1 cellular context compared by ENCODE assay signal in the genomic region with DNA sequence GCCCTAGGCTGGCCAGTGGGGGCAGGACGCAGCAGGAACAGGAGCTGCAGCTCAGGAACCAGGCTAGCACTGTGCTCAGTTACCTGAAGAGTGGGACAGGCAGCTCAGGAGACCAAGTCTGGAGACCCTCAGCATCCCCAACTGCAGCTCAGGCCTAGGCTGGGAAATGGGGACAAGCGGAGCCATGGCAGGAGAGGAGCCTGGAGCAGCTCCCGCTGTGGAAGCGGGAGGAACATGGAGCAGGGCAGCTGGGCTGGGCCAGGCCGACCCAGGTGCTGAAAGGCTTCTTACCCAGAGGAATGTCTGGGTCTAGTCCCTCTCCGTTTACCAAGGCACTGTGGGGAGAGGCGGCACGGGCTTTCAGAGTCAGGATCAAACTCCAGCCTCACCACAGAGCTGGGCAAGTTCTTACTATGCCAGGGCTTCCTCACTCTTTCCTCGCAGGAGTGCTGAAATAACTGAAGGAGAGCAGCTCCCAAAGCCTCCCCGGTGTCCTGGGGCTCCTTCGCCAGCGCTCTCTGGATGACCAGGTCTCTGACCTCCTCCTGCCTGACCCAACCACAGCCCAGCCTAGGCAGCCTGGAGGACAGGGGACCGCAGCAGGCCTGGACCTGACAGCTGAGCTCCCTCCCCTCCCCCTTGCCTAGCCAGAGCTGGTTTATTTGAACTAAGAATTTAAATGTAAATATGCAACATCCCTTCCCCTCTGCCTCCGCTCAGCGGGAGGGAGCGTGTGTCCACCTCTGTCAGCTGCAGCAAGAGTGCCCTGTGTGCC.
TF ChIP-seq lines count a peak whose summit lies in the region.

No MANE protein-coding gene starts in this region.

TF ChIP-seq in HepG2, 621 proteins besides CTCF, POLR2A, EP300 and RAD21 (continued from another document and continues in another):
- TF ChIP-seq, protein P1, sequence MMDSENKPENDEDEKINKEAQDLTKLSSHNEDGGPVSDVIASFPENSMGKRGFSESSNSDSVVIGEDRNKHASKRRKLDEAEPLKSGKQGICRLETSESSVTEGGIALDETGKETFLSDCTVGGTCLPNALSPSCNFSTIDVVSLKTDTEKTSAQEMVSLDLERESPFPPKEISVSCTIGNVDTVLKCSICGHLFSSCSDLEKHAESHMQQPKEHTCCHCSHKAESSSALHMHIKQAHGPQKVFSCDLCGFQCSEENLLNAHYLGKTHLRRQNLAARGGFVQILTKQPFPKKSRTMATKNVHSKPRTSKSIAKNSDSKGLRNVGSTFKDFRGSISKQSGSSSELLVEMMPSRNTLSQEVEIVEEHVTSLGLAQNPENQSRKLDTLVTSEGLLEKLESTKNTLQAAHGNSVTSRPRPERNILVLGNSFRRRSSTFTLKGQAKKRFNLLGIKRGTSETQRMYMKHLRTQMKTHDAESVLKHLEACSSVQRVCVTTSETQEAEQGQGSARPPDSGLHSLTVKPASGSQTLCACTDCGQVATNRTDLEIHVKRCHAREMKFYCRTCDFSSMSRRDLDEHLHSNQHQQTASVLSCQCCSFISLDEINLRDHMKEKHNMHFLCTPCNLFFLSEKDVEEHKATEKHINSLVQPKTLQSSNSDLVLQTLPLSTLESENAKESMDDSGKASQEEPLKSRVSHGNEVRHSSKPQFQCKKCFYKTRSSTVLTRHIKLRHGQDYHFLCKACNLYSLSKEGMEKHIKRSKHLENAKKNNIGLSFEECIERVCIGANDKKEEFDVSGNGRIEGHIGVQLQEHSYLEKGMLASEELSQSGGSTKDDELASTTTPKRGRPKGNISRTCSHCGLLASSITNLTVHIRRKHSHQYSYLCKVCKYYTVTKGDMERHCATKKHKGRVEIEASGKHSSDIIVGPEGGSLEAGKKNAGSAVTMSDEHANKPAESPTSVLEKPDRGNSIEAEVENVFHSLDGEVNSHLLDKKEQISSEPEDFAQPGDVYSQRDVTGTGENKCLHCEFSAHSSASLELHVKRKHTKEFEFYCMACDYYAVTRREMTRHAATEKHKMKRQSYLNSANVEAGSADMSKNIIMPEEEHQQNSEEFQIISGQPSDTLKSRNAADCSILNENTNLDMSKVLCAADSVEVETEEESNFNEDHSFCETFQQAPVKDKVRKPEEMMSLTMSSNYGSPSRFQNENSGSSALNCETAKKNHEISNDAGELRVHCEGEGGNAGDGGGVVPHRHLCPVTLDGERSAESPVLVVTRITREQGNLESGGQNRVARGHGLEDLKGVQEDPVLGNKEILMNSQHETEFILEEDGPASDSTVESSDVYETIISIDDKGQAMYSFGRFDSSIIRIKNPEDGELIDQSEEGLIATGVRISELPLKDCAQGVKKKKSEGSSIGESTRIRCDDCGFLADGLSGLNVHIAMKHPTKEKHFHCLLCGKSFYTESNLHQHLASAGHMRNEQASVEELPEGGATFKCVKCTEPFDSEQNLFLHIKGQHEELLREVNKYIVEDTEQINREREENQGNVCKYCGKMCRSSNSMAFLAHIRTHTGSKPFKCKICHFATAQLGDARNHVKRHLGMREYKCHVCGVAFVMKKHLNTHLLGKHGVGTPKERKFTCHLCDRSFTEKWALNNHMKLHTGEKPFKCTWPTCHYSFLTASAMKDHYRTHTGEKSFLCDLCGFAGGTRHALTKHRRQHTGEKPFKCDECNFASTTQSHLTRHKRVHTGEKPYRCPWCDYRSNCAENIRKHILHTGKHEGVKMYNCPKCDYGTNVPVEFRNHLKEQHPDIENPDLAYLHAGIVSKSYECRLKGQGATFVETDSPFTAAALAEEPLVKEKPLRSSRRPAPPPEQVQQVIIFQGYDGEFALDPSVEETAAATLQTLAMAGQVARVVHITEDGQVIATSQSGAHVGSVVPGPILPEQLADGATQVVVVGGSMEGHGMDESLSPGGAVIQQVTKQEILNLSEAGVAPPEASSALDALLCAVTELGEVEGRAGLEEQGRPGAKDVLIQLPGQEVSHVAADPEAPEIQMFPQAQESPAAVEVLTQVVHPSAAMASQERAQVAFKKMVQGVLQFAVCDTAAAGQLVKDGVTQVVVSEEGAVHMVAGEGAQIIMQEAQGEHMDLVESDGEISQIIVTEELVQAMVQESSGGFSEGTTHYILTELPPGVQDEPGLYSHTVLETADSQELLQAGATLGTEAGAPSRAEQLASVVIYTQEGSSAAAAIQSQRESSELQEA (CRISPR knock-in tag; IDR thresholded peaks at IDR 0.05; ENCODE audit: not compliant biosample characterization), result no peak
- peak; percentile 60 for TF ChIP-seq FOSL2 (CRISPR knock-in tag; IDR thresholded peaks at IDR 0.05)
- TF ChIP-seq, protein P2, sequence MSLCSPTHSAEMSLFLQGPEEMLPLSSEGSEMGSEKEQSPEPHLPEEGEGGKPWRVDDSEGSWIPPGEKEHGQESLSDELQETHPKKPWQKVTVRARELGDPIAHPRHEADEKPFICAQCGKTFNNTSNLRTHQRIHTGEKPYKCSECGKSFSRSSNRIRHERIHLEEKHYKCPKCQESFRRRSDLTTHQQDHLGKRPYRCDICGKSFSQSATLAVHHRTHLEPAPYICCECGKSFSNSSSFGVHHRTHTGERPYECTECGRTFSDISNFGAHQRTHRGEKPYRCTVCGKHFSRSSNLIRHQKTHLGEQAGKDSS (CRISPR knock-in tag; IDR thresholded peaks at IDR 0.05; ENCODE audit: borderline replicate concordance, low read depth), result peak; percentile 58; the same call in 1 of the 2 replicates
- TF ChIP-seq ZNF772 (CRISPR knock-in tag; IDR thresholded peaks at IDR 0.05), result 0 out of 2 replicates have a peak, but pooled peaks have one; percentile 23
- TF ChIP-seq BRD4 (CRISPR knock-in tag; IDR thresholded peaks at IDR 0.05), result peak; percentile 10; the same call in 1 of the 2 replicates
- TF ChIP-seq POGZ (CRISPR knock-in tag; IDR thresholded peaks at IDR 0.05), result peak; percentile 43; the same call in 1 of the 2 replicates
- TF ChIP-seq ZBTB38 (CRISPR knock-in tag; IDR thresholded peaks at IDR 0.05), result no peak
- TF ChIP-seq TOE1 (CRISPR knock-in tag; IDR thresholded peaks at IDR 0.05), result 0 out of 2 replicates have a peak, but pooled peaks have one; percentile 36
- TF ChIP-seq ZNF674 (CRISPR knock-in tag; IDR thresholded peaks at IDR 0.05; ENCODE audit: low read depth), result no peak
- no peak; the same call in 1 of the 2 replicates for TF ChIP-seq ZNF350 (CRISPR knock-in tag; IDR thresholded peaks at IDR 0.05; ENCODE audit: borderline replicate concordance, low read depth)
- TF ChIP-seq ZSCAN12 (CRISPR knock-in tag; IDR thresholded peaks at IDR 0.05), result no peak
- TF ChIP-seq ZNF747 (CRISPR knock-in tag; IDR thresholded peaks at IDR 0.05; ENCODE audit: borderline replicate concordance), result peak; percentile 72; the same call in 1 of the 2 replicates
- peak; percentile 44; the same call in 1 of the 2 replicates for TF ChIP-seq HOXA5 (CRISPR knock-in tag; IDR thresholded peaks at IDR 0.05)
- TF ChIP-seq KMT2B (CRISPR knock-in tag; IDR thresholded peaks at IDR 0.05), result no peak; the same call in 1 of the 2 replicates
- TF ChIP-seq ZNF572 (CRISPR knock-in tag; IDR thresholded peaks at IDR 0.05), result no peak
- TF ChIP-seq, protein P3, sequence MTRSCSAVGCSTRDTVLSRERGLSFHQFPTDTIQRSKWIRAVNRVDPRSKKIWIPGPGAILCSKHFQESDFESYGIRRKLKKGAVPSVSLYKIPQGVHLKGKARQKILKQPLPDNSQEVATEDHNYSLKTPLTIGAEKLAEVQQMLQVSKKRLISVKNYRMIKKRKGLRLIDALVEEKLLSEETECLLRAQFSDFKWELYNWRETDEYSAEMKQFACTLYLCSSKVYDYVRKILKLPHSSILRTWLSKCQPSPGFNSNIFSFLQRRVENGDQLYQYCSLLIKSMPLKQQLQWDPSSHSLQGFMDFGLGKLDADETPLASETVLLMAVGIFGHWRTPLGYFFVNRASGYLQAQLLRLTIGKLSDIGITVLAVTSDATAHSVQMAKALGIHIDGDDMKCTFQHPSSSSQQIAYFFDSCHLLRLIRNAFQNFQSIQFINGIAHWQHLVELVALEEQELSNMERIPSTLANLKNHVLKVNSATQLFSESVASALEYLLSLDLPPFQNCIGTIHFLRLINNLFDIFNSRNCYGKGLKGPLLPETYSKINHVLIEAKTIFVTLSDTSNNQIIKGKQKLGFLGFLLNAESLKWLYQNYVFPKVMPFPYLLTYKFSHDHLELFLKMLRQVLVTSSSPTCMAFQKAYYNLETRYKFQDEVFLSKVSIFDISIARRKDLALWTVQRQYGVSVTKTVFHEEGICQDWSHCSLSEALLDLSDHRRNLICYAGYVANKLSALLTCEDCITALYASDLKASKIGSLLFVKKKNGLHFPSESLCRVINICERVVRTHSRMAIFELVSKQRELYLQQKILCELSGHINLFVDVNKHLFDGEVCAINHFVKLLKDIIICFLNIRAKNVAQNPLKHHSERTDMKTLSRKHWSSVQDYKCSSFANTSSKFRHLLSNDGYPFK (CRISPR knock-in tag; IDR thresholded peaks at IDR 0.05; ENCODE audit: borderline replicate concordance), result no peak
- no peak for TF ChIP-seq SUZ12 (IDR thresholded peaks at IDR 0.05; ENCODE audit: low read depth, low read length)
- TF ChIP-seq, protein P4, sequence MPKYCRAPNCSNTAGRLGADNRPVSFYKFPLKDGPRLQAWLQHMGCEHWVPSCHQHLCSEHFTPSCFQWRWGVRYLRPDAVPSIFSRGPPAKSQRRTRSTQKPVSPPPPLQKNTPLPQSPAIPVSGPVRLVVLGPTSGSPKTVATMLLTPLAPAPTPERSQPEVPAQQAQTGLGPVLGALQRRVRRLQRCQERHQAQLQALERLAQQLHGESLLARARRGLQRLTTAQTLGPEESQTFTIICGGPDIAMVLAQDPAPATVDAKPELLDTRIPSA (CRISPR knock-in tag; IDR thresholded peaks at IDR 0.05; ENCODE audit: borderline replicate concordance), result no peak
- TF ChIP-seq, protein P5, sequence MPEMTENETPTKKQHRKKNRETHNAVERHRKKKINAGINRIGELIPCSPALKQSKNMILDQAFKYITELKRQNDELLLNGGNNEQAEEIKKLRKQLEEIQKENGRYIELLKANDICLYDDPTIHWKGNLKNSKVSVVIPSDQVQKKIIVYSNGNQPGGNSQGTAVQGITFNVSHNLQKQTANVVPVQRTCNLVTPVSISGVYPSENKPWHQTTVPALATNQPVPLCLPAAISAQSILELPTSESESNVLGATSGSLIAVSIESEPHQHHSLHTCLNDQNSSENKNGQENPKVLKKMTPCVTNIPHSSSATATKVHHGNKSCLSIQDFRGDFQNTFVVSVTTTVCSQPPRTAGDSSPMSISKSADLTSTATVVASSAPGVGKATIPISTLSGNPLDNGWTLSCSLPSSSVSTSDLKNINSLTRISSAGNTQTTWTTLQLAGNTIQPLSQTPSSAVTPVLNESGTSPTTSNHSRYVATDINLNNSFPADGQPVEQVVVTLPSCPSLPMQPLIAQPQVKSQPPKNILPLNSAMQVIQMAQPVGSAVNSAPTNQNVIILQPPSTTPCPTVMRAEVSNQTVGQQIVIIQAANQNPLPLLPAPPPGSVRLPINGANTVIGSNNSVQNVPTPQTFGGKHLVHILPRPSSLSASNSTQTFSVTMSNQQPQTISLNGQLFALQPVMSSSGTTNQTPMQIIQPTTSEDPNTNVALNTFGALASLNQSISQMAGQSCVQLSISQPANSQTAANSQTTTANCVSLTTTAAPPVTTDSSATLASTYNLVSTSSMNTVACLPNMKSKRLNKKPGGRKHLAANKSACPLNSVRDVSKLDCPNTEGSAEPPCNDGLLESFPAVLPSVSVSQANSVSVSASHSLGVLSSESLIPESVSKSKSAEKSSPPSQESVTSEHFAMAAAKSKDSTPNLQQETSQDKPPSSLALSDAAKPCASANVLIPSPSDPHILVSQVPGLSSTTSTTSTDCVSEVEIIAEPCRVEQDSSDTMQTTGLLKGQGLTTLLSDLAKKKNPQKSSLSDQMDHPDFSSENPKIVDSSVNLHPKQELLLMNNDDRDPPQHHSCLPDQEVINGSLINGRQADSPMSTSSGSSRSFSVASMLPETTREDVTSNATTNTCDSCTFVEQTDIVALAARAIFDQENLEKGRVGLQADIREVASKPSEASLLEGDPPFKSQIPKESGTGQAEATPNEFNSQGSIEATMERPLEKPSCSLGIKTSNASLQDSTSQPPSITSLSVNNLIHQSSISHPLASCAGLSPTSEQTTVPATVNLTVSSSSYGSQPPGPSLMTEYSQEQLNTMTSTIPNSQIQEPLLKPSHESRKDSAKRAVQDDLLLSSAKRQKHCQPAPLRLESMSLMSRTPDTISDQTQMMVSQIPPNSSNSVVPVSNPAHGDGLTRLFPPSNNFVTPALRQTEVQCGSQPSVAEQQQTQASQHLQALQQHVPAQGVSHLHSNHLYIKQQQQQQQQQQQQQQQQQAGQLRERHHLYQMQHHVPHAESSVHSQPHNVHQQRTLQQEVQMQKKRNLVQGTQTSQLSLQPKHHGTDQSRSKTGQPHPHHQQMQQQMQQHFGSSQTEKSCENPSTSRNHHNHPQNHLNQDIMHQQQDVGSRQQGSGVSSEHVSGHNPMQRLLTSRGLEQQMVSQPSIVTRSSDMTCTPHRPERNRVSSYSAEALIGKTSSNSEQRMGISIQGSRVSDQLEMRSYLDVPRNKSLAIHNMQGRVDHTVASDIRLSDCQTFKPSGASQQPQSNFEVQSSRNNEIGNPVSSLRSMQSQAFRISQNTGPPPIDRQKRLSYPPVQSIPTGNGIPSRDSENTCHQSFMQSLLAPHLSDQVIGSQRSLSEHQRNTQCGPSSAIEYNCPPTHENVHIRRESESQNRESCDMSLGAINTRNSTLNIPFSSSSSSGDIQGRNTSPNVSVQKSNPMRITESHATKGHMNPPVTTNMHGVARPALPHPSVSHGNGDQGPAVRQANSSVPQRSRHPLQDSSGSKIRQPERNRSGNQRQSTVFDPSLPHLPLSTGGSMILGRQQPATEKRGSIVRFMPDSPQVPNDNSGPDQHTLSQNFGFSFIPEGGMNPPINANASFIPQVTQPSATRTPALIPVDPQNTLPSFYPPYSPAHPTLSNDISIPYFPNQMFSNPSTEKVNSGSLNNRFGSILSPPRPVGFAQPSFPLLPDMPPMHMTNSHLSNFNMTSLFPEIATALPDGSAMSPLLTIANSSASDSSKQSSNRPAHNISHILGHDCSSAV (CRISPR knock-in tag; IDR thresholded peaks at IDR 0.05; ENCODE audit: borderline replicate concordance), result no peak
- no peak for TF ChIP-seq ZNF614 (CRISPR knock-in tag; IDR thresholded peaks at IDR 0.05; ENCODE audit: borderline replicate concordance)
- TF ChIP-seq, protein P6, sequence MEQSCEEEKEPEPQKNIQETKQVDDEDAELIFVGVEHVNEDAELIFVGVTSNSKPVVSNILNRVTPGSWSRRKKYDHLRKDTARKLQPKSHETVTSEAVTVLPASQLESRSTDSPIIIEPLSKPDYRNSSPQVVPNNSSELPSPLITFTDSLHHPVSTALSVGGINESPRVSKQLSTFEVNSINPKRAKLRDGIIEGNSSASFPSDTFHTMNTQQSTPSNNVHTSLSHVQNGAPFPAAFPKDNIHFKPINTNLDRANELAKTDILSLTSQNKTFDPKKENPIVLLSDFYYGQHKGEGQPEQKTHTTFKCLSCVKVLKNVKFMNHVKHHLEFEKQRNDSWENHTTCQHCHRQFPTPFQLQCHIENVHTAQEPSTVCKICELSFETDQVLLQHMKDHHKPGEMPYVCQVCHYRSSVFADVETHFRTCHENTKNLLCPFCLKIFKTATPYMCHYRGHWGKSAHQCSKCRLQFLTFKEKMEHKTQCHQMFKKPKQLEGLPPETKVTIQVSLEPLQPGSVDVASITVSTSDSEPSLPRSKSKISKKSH (CRISPR knock-in tag; IDR thresholded peaks at IDR 0.05; ENCODE audit: borderline replicate concordance), result 0 out of 2 replicates have a peak, but pooled peaks have one; percentile 30
- TF ChIP-seq MIER2 (CRISPR knock-in tag; IDR thresholded peaks at IDR 0.05), result no peak
- peak; percentile 81; the same call in 1 of the 2 replicates for TF ChIP-seq ZNF34 (CRISPR knock-in tag; IDR thresholded peaks at IDR 0.05; ENCODE audit: borderline replicate concordance)
- TF ChIP-seq ZNF543 (CRISPR knock-in tag; IDR thresholded peaks at IDR 0.05), result peak; percentile 76
